36 cellular contexts compared by ENCODE assay signal in the genomic region with DNA sequence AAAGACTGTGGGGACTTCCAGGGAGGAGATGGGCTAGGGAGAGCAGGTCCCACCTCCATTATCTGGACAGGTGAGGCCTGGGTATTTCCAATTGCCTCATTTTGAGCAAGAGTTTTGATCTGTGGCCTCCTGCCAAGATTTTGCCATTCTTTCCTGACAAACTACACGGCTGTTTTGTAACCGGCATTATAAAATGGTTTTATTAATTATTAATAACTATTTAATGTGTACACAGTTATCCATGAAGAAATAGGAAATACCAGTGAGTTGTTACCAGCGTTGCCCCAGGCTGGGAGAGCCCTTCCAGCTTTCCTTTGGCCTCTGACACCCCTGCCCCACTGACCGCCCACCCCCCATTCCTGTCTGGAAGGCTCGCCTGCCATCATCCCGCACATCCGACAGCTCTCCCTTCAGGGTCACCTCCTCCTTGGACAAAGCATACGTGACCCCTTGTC. TPM values are rescaled to one million over a fixed set of nuclear protein-coding genes. Genes with fewer than 3 reads are reported as not detected.
"Had no signal": no experiment of that assay in that cellular context is flagged by ENCODE, and none has a peak within 500 bp of the region (broad histone marks: within the 10 kb centered on the region; RNA-seq: fewer than 3 reads in every experiment).

No MANE protein-coding gene starts in this region.

- H3K4me1 Mint-ChIP-seq: activated CD4-positive, alpha-beta T cell treated with anti-CD3 and anti-CD28 coated beads for 36 hours; activated naive CD8-positive, alpha-beta T cell treated with anti-CD3 and anti-CD28 coated beads, Interleukin-2, amount 50 U/mL, for 24 hours; central memory CD8-positive, alpha-beta T cell; T-helper 17 cell had no signal

- H3K9me3 ChIP-seq: breast epithelium, esophagus squamous epithelium, suprapubic skin, tibial nerve had no signal

- H3K27ac Mint-ChIP-seq: activated CD4-positive, alpha-beta T cell treated with anti-CD3 and anti-CD28 coated beads for 36 hours; activated CD8-positive, alpha-beta memory T cell treated with anti-CD3 and anti-CD28 coated beads, Interleukin-2, amount 10 ng/mL, durations not matched to agents 7 days and 5 days; activated CD8-positive, alpha-beta T cell treated with anti-CD3 and anti-CD28 coated beads, Interleukin-2, amount 10 ng/mL, durations not matched to agents 7 days and 5 days; activated naive CD4-positive, alpha-beta T cell treated with anti-CD3 and anti-CD28 coated beads, Interleukin-2, amount 50 U/mL, for 24 hours; activated naive CD8-positive, alpha-beta T cell treated with anti-CD3 and anti-CD28 coated beads, Interleukin-2, amount 50 U/mL, for 24 hours; activated T-helper 2 cell treated with anti-CD3 and anti-CD28 coated beads, Interferon-gamma antibody, Interleukin-2, Interleukin-4, amounts not matched to agents 10 μg/mL and 5 μg/mL and 100 μg/mL, durations not matched to agents 14 hours and 24 hours and 36 hours; natural killer cell treated with Interleukin-12 subunit alpha and Interleukin-12 subunit beta and Interleukin-15 and Interleukin-18, amount 100 ng/mL, for 72 hours; stimulated activated naive B cell treated with anti-CD40 and anti-IgM and Interleukin-4, amounts not matched to agents 10 μg/mL and 1 μg/mL and 100 μg/mL, for 72 hours; T-helper 17 cell had no signal

- H3K27me3 ChIP-seq: breast epithelium, tibial nerve had no signal

- H3K4me1 ChIP-seq: breast epithelium, suprapubic skin, tibial nerve had no signal

- H3K4me3 ChIP-seq: breast epithelium, esophagus squamous epithelium, heart right ventricle, skin epidermis, suprapubic skin, tibial nerve had no signal

- FAIRE-seq: colon, islet of Langerhans had no signal

- H3K9me3 Mint-ChIP-seq: activated naive CD4-positive, alpha-beta T cell treated with anti-CD3 and anti-CD28 coated beads, Interleukin-2, amount 50 U/mL, for 24 hours; activated naive CD8-positive, alpha-beta T cell treated with anti-CD3 and anti-CD28 coated beads, Interleukin-2, amount 50 U/mL, for 24 hours; activated T-helper 2 cell treated with anti-CD3 and anti-CD28 coated beads, Interferon-gamma antibody, Interleukin-2, Interleukin-4, amounts not matched to agents 10 μg/mL and 5 μg/mL and 100 μg/mL, durations not matched to agents 14 hours and 24 hours and 36 hours; central memory CD8-positive, alpha-beta T cell; natural killer cell treated with Interleukin-12 subunit alpha and Interleukin-12 subunit beta and Interleukin-15 and Interleukin-18, amount 100 ng/mL, for 72 hours; stimulated activated naive B cell treated with anti-CD40 and anti-IgM and Interleukin-4, amounts not matched to agents 10 μg/mL and 1 μg/mL and 100 μg/mL, for 72 hours had no signal

- H3K36me3 ChIP-seq: breast epithelium, esophagus squamous epithelium, heart right ventricle, suprapubic skin, tibial nerve had no signal

- H3K27ac ChIP-seq: breast epithelium, epithelial cell of prostate, esophagus squamous epithelium, heart right ventricle, skin epidermis, suprapubic skin, tibial nerve had no signal

- H3K36me3 Mint-ChIP-seq: activated CD8-positive, alpha-beta memory T cell treated with anti-CD3 and anti-CD28 coated beads, Interleukin-2, amount 10 ng/mL, durations not matched to agents 7 days and 5 days; activated naive CD4-positive, alpha-beta T cell treated with anti-CD3 and anti-CD28 coated beads, Interleukin-2, amount 50 U/mL, for 24 hours; natural killer cell treated with Interleukin-12 subunit alpha and Interleukin-12 subunit beta and Interleukin-15 and Interleukin-18, amount 100 ng/mL, for 72 hours; stimulated activated naive B cell treated with anti-CD40 and anti-IgM and Interleukin-4, amounts not matched to agents 10 μg/mL and 1 μg/mL and 100 μg/mL, for 72 hours had no signal

- H3K4me3 Mint-ChIP-seq: activated CD4-positive, alpha-beta T cell treated with anti-CD3 and anti-CD28 coated beads for 36 hours; activated CD8-positive, alpha-beta memory T cell treated with anti-CD3 and anti-CD28 coated beads, Interleukin-2, amount 10 ng/mL, durations not matched to agents 7 days and 5 days; activated CD8-positive, alpha-beta T cell treated with anti-CD3 and anti-CD28 coated beads, Interleukin-2, amount 10 ng/mL, durations not matched to agents 7 days and 5 days; activated naive CD4-positive, alpha-beta T cell treated with anti-CD3 and anti-CD28 coated beads, Interleukin-2, amount 50 U/mL, for 24 hours; activated naive CD8-positive, alpha-beta T cell treated with anti-CD3 and anti-CD28 coated beads, Interleukin-2, amount 50 U/mL, for 24 hours; central memory CD8-positive, alpha-beta T cell; natural killer cell treated with Interleukin-12 subunit alpha and Interleukin-12 subunit beta and Interleukin-15 and Interleukin-18, amount 100 ng/mL, for 72 hours; stimulated activated naive B cell treated with anti-CD40 and anti-IgM and Interleukin-4, amounts not matched to agents 10 μg/mL and 1 μg/mL and 100 μg/mL, for 72 hours; T-helper 17 cell had no signal

- H3K27me3 Mint-ChIP-seq: activated CD4-positive, alpha-beta T cell treated with anti-CD3 and anti-CD28 coated beads for 36 hours; activated naive CD8-positive, alpha-beta T cell treated with anti-CD3 and anti-CD28 coated beads, Interleukin-2, amount 50 U/mL, for 24 hours had no signal

- DNase-seq: activated CD4-positive, alpha-beta T cell treated with anti-CD3 and anti-CD28 coated beads for 36 hours; activated CD4-positive, CD25-positive, alpha-beta regulatory T cell; activated CD8-positive, alpha-beta memory T cell treated with anti-CD3 and anti-CD28 coated beads, Interleukin-2, amount 10 ng/mL, durations not matched to agents 7 days and 5 days; activated CD8-positive, alpha-beta T cell treated with anti-CD3 and anti-CD28 coated beads, Interleukin-2, amount 10 ng/mL, durations not matched to agents 7 days and 5 days; activated naive CD8-positive, alpha-beta T cell treated with anti-CD3 and anti-CD28 coated beads, Interleukin-2, amount 50 U/mL, for 24 hours; activated T-cell treated with anti-CD3 and anti-CD28 coated beads, Interleukin-2, amount 50 U/mL, for 48 hours; amygdala; dermis blood vessel endothelial cell; effector CD4-positive, alpha-beta T cell; esophagus squamous epithelium; foreskin melanocyte; heart right ventricle; left cardiac atrium; mesendoderm; stimulated activated CD4-positive, alpha-beta T cell treated with anti-CD3 and anti-CD28 coated beads, Interleukin-4, amount 100 ng/mL, for 4 hours; stimulated activated CD8-positive, alpha-beta memory T cell treated with anti-CD3 and anti-CD28 coated beads, Interleukin-4, amount 100 ng/mL, for 48 hours; stimulated activated naive B cell treated with anti-CD40 and anti-IgM and Interleukin-4, amounts not matched to agents 10 μg/mL and 1 μg/mL and 100 μg/mL, for 72 hours; T-helper 17 cell had no signal

- ATAC-seq: activated CD4-positive, alpha-beta T cell treated with anti-CD3 and anti-CD28 coated beads for 36 hours; activated CD8-positive, alpha-beta memory T cell treated with anti-CD3 and anti-CD28 coated beads, Interleukin-2, amount 10 ng/mL, durations not matched to agents 7 days and 5 days; activated CD8-positive, alpha-beta T cell treated with anti-CD3 and anti-CD28 coated beads, Interleukin-2, amount 10 ng/mL, durations not matched to agents 7 days and 5 days; activated naive CD8-positive, alpha-beta T cell treated with anti-CD3 and anti-CD28 coated beads, Interleukin-2, amount 50 U/mL, for 24 hours; left cardiac atrium; natural killer cell treated with Interleukin-12 subunit alpha and Interleukin-12 subunit beta and Interleukin-15 and Interleukin-18, amount 100 ng/mL, for 72 hours; sciatic nerve; stimulated activated naive B cell treated with anti-CD40 and anti-IgM and Interleukin-4, amounts not matched to agents 10 μg/mL and 1 μg/mL and 100 μg/mL, for 72 hours; T-helper 17 cell had no signal

RNA-seq across cellular contexts. Expression of a gene that starts 14.9 kb away (rescaled TPM):
- total RNA-seq: activated CD4-positive, alpha-beta T cell treated with anti-CD3 and anti-CD28 coated beads for 36 hours; activated CD8-positive, alpha-beta memory T cell treated with anti-CD3 and anti-CD28 coated beads, Interleukin-2, amount 10 ng/mL, durations not matched to agents 7 days and 5 days; activated CD8-positive, alpha-beta T cell treated with anti-CD3 and anti-CD28 coated beads, Interleukin-2, amount 10 ng/mL, durations not matched to agents 7 days and 5 days; activated T-helper 2 cell treated with anti-CD3 and anti-CD28 coated beads, Interferon-gamma antibody, Interleukin-2, Interleukin-4, amounts not matched to agents 10 μg/mL and 5 μg/mL and 100 μg/mL, durations not matched to agents 14 hours and 24 hours and 36 hours; breast epithelium; dermis blood vessel endothelial cell; glomerular endothelial cell; heart right ventricle; left cardiac atrium; mononuclear cell; myocyte; natural killer cell treated with Interleukin-12 subunit alpha and Interleukin-12 subunit beta and Interleukin-15 and Interleukin-18, amount 100 ng/mL, for 72 hours; omental fat pad; posterior vena cava; sciatic nerve; suprapubic skin; T-helper 17 cell; tibial nerve; urinary bladder had no signal
- polyA plus RNA-seq: heart right ventricle, urinary bladder had no signal

RNA-seq across cellular contexts. Expression of a gene that starts 18.8 kb away (rescaled TPM):
- total RNA-seq: activated CD4-positive, alpha-beta T cell treated with anti-CD3 and anti-CD28 coated beads for 36 hours; activated CD8-positive, alpha-beta memory T cell treated with anti-CD3 and anti-CD28 coated beads, Interleukin-2, amount 10 ng/mL, durations not matched to agents 7 days and 5 days; activated CD8-positive, alpha-beta T cell treated with anti-CD3 and anti-CD28 coated beads, Interleukin-2, amount 10 ng/mL, durations not matched to agents 7 days and 5 days; activated T-helper 2 cell treated with anti-CD3 and anti-CD28 coated beads, Interferon-gamma antibody, Interleukin-2, Interleukin-4, amounts not matched to agents 10 μg/mL and 5 μg/mL and 100 μg/mL, durations not matched to agents 14 hours and 24 hours and 36 hours; esophagus squamous epithelium; glomerular endothelial cell; left cardiac atrium; mononuclear cell; myocyte; natural killer cell treated with Interleukin-12 subunit alpha and Interleukin-12 subunit beta and Interleukin-15 and Interleukin-18, amount 100 ng/mL, for 72 hours; T-helper 17 cell had no signal
- polyA plus RNA-seq: heart right ventricle had no signal

RNA-seq across cellular contexts. Expression of a gene that starts 59.9 kb away (rescaled TPM):
- total RNA-seq: activated CD4-positive, alpha-beta T cell treated with anti-CD3 and anti-CD28 coated beads for 36 hours; activated CD8-positive, alpha-beta T cell treated with anti-CD3 and anti-CD28 coated beads, Interleukin-2, amount 10 ng/mL, durations not matched to agents 7 days and 5 days; activated T-helper 2 cell treated with anti-CD3 and anti-CD28 coated beads, Interferon-gamma antibody, Interleukin-2, Interleukin-4, amounts not matched to agents 10 μg/mL and 5 μg/mL and 100 μg/mL, durations not matched to agents 14 hours and 24 hours and 36 hours; mononuclear cell; myocyte; natural killer cell treated with Interleukin-12 subunit alpha and Interleukin-12 subunit beta and Interleukin-15 and Interleukin-18, amount 100 ng/mL, for 72 hours; T-helper 17 cell had no signal
- polyA plus RNA-seq: heart right ventricle had no signal
